In genomic region chr12:6716031-6716873, GRCh38 we compare ENCODE assay signal across 6 cellular contexts. TPM values are rescaled to one million over a fixed set of nuclear protein-coding genes. Genes with fewer than 3 reads are reported as not detected.
DNase-seq lines count a peak whose midpoint lies in the region; ATAC-seq, FAIRE-seq and TF ChIP-seq lines count a peak whose summit lies in the region.
"Not testable (repeated sequence)": the region's sequence is repeated elsewhere in the genome, so short reads cannot be mapped to it uniquely, and the experiment has no call there.
"Had no signal": no experiment of that assay in that cellular context is flagged by ENCODE, and none has a peak within 500 bp of the region (broad histone marks: within the 10 kb centered on the region; RNA-seq: fewer than 3 reads in every experiment).

No MANE protein-coding gene starts in this region.

- H3K79me2 ChIP-seq in HepG2 (ENCODE audit: insufficient read depth, low read length), result not testable (repeated sequence)

- H3K9me3 Mint-ChIP-seq in activated CD4-positive, alpha-beta T cell treated with anti-CD3 and anti-CD28 coated beads for 36 hours (ENCODE audit: low read depth), result not testable (repeated sequence)

- in situ Hi-C loops in HepG2 (cut with HindIII; ENCODE audit: extremely low pct_ligation_motif_present, low pct_unique_long_range_greater_than_20kb), result not testable (repeated sequence)

- not testable (repeated sequence) for TF ChIP-seq RAD21 in HepG2 (CRISPR knock-in tag; IDR thresholded peaks at IDR 0.05)

- DNase-seq in activated CD4-positive, alpha-beta T cell treated with anti-CD3 and anti-CD28 coated beads for 36 hours; HepG2 (ENCODE audit: low spot score): not testable (repeated sequence)

- H3K4me1 ChIP-seq in HEK293 (ENCODE audit: control insufficient read depth, insufficient read depth, low read length), result not testable (repeated sequence)
- H3K4me1 ChIP-seq in HepG2 (ENCODE audit: insufficient read depth, low read length), result peaks cover 13% of the 10 kb centered on the region

- CTCF ChIA-PET in HEK293 (lab: Yijun Ruan, JAX); activated CD4-positive, alpha-beta T cell treated with anti-CD3 and anti-CD28 coated beads for 36 hours (lab: Charles Lee); HepG2 (lab: Yijun Ruan, JAX; ENCODE audit: low intra/inter-chr PET ratio, low total read pairs): not testable (repeated sequence)

- not testable (repeated sequence) for BruUV-seq in HepG2 (replicated peaks; lab: Mats Ljungman, UMichigan)

- not testable (repeated sequence) for H3K27me3 ChIP-seq in HepG2 (ENCODE audit: control insufficient read depth in 1 of 2, insufficient read depth in 2 of 2, low read length in 2 of 2)

- 90% methylated on average over 9 of the region's 41 CpGs for WGBS in HepG2 (ENCODE audit: low lambda C conversion rate)

- not testable (repeated sequence) for H3K4me3 Mint-ChIP-seq in activated CD4-positive, alpha-beta T cell treated with anti-CD3 and anti-CD28 coated beads for 36 hours

- not testable (repeated sequence) for TF ChIP-seq CTCF in 22Rv1 (IDR thresholded peaks at IDR 0.05); HEK293 (tag by site-specific recombination; IDR thresholded peaks at IDR 0.05); HepG2 (CRISPR knock-in tag; IDR thresholded peaks at IDR 0.05)

- not testable (repeated sequence) for H3K4me3 ChIP-seq in HEK293 (ENCODE audit: low read depth, low read length); HepG2 (replicated peaks in 1 of 3; ENCODE audit: insufficient read depth in 1 of 3, low read depth in 2 of 3, low read length in 3 of 3)

- H3K36me3 Mint-ChIP-seq in activated CD4-positive, alpha-beta T cell treated with anti-CD3 and anti-CD28 coated beads for 36 hours (ENCODE audit: low read depth), result not testable (repeated sequence)

- POLR2A ChIA-PET in HEK293 (lab: Yijun Ruan, JAX) (interaction anchor here (0.8 kb wide), 1 partner anchor 61 kb away, joined by 3 read pairs; no protein-coding TSS in a partner anchor), HepG2 (lab: Yijun Ruan, JAX) (interaction anchor here (1.0 to 2.3 kb wide), 4 partner anchors 8 to 182 kb away, joined by 3 to 12 read pairs (median 4); partner anchors contain the start of genes CDCA3, COPS7A, GAPDH and USP5)
- POLR2A ChIA-PET in activated CD4-positive, alpha-beta T cell treated with anti-CD3 and anti-CD28 coated beads for 36 hours (lab: Charles Lee), result not testable (repeated sequence)

- not testable (repeated sequence) for H3K4me2 ChIP-seq in HepG2 (ENCODE audit: low read depth, low read length)

- not testable (repeated sequence) for H3K36me3 ChIP-seq in HEK293 (ENCODE audit: control insufficient read depth in 2 of 2, insufficient read depth in 1 of 2, low read length in 2 of 2); HepG2 (replicated peaks in 1 of 2; ENCODE audit: control insufficient read depth in 1 of 2, insufficient read depth in 2 of 2, low read length in 2 of 2)

- TF ChIP-seq POLR2A in HepG2 (IDR thresholded peaks at IDR 0.05; ENCODE audit: insufficient read depth in 1 of 2, low read depth in 2 of 2, low read length in 2 of 2), result not testable (repeated sequence)

- H2AFZ ChIP-seq in HepG2 (ENCODE audit: low read length), result not testable (repeated sequence)

- ATAC-seq in activated CD4-positive, alpha-beta T cell treated with anti-CD3 and anti-CD28 coated beads for 36 hours; HepG2: not testable (repeated sequence)

- not testable (repeated sequence) for H4K20me1 ChIP-seq in HepG2 (ENCODE audit: insufficient read depth, low read length)

- H3K4me1 Mint-ChIP-seq in activated CD4-positive, alpha-beta T cell treated with anti-CD3 and anti-CD28 coated beads for 36 hours, result not testable (repeated sequence)

- not testable (repeated sequence) for H3K27me3 Mint-ChIP-seq in activated CD4-positive, alpha-beta T cell treated with anti-CD3 and anti-CD28 coated beads for 36 hours

- H3K9ac ChIP-seq in HepG2 (ENCODE audit: insufficient read depth, low read depth, low read length), result not testable (repeated sequence)

- not testable (repeated sequence) for TF ChIP-seq EP300 in HepG2 (IDR thresholded peaks at IDR 0.05; ENCODE audit: low read depth in 2 of 2, low read length in 2 of 2); HepG2 (CRISPR knock-in tag; IDR thresholded peaks at IDR 0.05; ENCODE audit: borderline replicate concordance)

- H3K27ac ChIP-seq in 22Rv1, result peak overlapping the region; percentile 42
- not testable (repeated sequence) for H3K27ac ChIP-seq in HEK293 (ENCODE audit: extremely low read depth, low read depth, low read length); HepG2 (ENCODE audit: extremely low read length, insufficient read depth, low read length)

- intact Hi-C loops in activated CD4-positive, alpha-beta T cell treated with anti-CD3 and anti-CD28 coated beads for 36 hours (cut with DNase I, micrococcal nuclease); HepG2 (cut with micrococcal nuclease; ENCODE audit: unreplicated experiment): not testable (repeated sequence)

- not testable (repeated sequence) for H3K9me3 ChIP-seq in HEK293 (ENCODE audit: control insufficient read depth, insufficient read depth, low read depth, low read length); HepG2 (ENCODE audit: low read length)

- FAIRE-seq in HepG2 (lab: Jason Lieb, UNC), result not testable (repeated sequence)

- H3K27ac Mint-ChIP-seq in activated CD4-positive, alpha-beta T cell treated with anti-CD3 and anti-CD28 coated beads for 36 hours, result peak overlapping the region; percentile 1

RNA-seq across cellular contexts. Expression of gene COPS7A, which starts 7.6 kb away (rescaled TPM):
- 10 to 100 TPM; 38.3 to 41.6 TPM for total RNA-seq in activated CD4-positive, alpha-beta T cell treated with anti-CD3 and anti-CD28 coated beads for 36 hours
- 38.0 and 40.0 TPM in 2 replicates for total RNA-seq in HepG2 (2016; rRNA removed; fragmentation: Illumina TruSeq; extraction: Trizol)
- 16.6 and 19.7 TPM in 2 replicates for total RNA-seq in HepG2 (2016; cell fraction: cytosol; rRNA removed; fragmentation: Illumina TruSeq; extraction: Trizol; ENCODE audit: low read depth)
- 38.4 and 43.8 TPM in 2 replicates for total RNA-seq in HepG2 (2016; cell fraction: insoluble cytoplasmic fraction; rRNA removed; fragmentation: Illumina TruSeq; extraction: Trizol)
- 33.7 and 38.9 TPM in 2 replicates for total RNA-seq in HepG2 (2016; cell fraction: membrane; rRNA removed; fragmentation: Illumina TruSeq; extraction: Trizol)
- 20.4 and 24.9 TPM in 2 replicates for total RNA-seq in HepG2 (2016; cell fraction: nucleus; rRNA removed; fragmentation: Illumina TruSeq; extraction: Trizol)
- 71.4 and 73.6 TPM in 2 replicates for polyA plus RNA-seq in HepG2 (2011; rRNA removed)
- polyA plus RNA-seq in HepG2 (2011; cell fraction: cytosol; rRNA removed), result 68.4 and 72.5 TPM in 2 replicates
- 96.7 and 97.8 TPM in 2 replicates for polyA plus RNA-seq in HepG2 (2011; cell fraction: nucleus; rRNA removed)
- 27.8 and 28.6 TPM in 2 replicates for polyA plus RNA-seq in HepG2 (2012)
- polyA plus RNA-seq in HepG2 (2016; cell fraction: cytosol; fragmentation: Illumina TruSeq; extraction: Trizol; ENCODE audit: low read depth), result 16.8 and 17.8 TPM in 2 replicates
- polyA plus RNA-seq in HepG2 (2016; cell fraction: insoluble cytoplasmic fraction; fragmentation: Illumina TruSeq; extraction: Trizol; ENCODE audit: low read depth), result 43.9 and 53.4 TPM in 2 replicates
- 27.8 and 32.9 TPM in 2 replicates for polyA plus RNA-seq in HepG2 (2016; cell fraction: membrane; fragmentation: Illumina TruSeq; extraction: Trizol; ENCODE audit: low read depth)
- polyA plus RNA-seq in HepG2 (2016; cell fraction: nucleus; fragmentation: Illumina TruSeq; extraction: Trizol; ENCODE audit: insufficient read depth, low read depth), result 43.1 and 49.0 TPM in 2 replicates
- polyA minus RNA-seq in HepG2 (2011; rRNA and poly(A)+ RNA removed; ENCODE audit: low replicate concordance), result 54.1 and 62.8 TPM in 2 replicates
- 14.6 and 16.3 TPM in 2 replicates for polyA minus RNA-seq in HepG2 (2011; cell fraction: cytosol; rRNA and poly(A)+ RNA removed)
- polyA minus RNA-seq in HepG2 (2011; cell fraction: nucleus; rRNA and poly(A)+ RNA removed), result 9.7 and 12.6 TPM in 2 replicates

RNA-seq across cellular contexts. Expression of gene PIANP, which starts 15.6 kb away (rescaled TPM):
- total RNA-seq in activated CD4-positive, alpha-beta T cell treated with anti-CD3 and anti-CD28 coated beads for 36 hours, result under 1 TPM; 0.32 to 0.93 TPM
- total RNA-seq in HepG2 (2016; rRNA removed; fragmentation: Illumina TruSeq; extraction: Trizol), result not detected in 2 replicates
- not detected in 2 replicates for total RNA-seq in HepG2 (2016; cell fraction: cytosol; rRNA removed; fragmentation: Illumina TruSeq; extraction: Trizol; ENCODE audit: low read depth)
- total RNA-seq in HepG2 (2016; cell fraction: insoluble cytoplasmic fraction; rRNA removed; fragmentation: Illumina TruSeq; extraction: Trizol), result not detected in 2 replicates
- total RNA-seq in HepG2 (2016; cell fraction: membrane; rRNA removed; fragmentation: Illumina TruSeq; extraction: Trizol), result not detected in 2 replicates
- not detected in 2 replicates for total RNA-seq in HepG2 (2016; cell fraction: nucleus; rRNA removed; fragmentation: Illumina TruSeq; extraction: Trizol)
- not detected in 2 replicates for polyA plus RNA-seq in HepG2 (2011; rRNA removed)
- polyA plus RNA-seq in HepG2 (2011; cell fraction: cytosol; rRNA removed), result not detected in 2 replicates
- polyA plus RNA-seq in HepG2 (2011; cell fraction: nucleus; rRNA removed), result not detected in 2 replicates
- polyA plus RNA-seq in HepG2 (2012), result 0.07 TPM in 1 of 2 replicates, not detected in the other
- polyA plus RNA-seq in HepG2 (2016; cell fraction: cytosol; fragmentation: Illumina TruSeq; extraction: Trizol; ENCODE audit: low read depth), result not detected in 2 replicates
- not detected in 2 replicates for polyA plus RNA-seq in HepG2 (2016; cell fraction: insoluble cytoplasmic fraction; fragmentation: Illumina TruSeq; extraction: Trizol; ENCODE audit: low read depth)
- not detected in 2 replicates for polyA plus RNA-seq in HepG2 (2016; cell fraction: membrane; fragmentation: Illumina TruSeq; extraction: Trizol; ENCODE audit: low read depth)
- polyA plus RNA-seq in HepG2 (2016; cell fraction: nucleus; fragmentation: Illumina TruSeq; extraction: Trizol; ENCODE audit: insufficient read depth, low read depth), result not detected in 2 replicates
- not detected in 2 replicates for polyA minus RNA-seq in HepG2 (2011; rRNA and poly(A)+ RNA removed; ENCODE audit: low replicate concordance)
- polyA minus RNA-seq in HepG2 (2011; cell fraction: cytosol; rRNA and poly(A)+ RNA removed), result not detected in 2 replicates
- polyA minus RNA-seq in HepG2 (2011; cell fraction: nucleus; rRNA and poly(A)+ RNA removed), result not detected in 2 replicates
- total RNA-seq: CD4-positive, CD25-positive, alpha-beta regulatory T cell had no signal
- polyA plus RNA-seq: CD14-positive monocyte had no signal

RNA-seq across cellular contexts. Expression of gene ZNF384, which starts 27.1 kb away (rescaled TPM):
- 10 to 100 TPM; 61.4 to 79.0 TPM for total RNA-seq in activated CD4-positive, alpha-beta T cell treated with anti-CD3 and anti-CD28 coated beads for 36 hours
- total RNA-seq in HepG2 (2016; rRNA removed; fragmentation: Illumina TruSeq; extraction: Trizol), result 23.6 and 24.1 TPM in 2 replicates
- 9.5 and 12.0 TPM in 2 replicates for total RNA-seq in HepG2 (2016; cell fraction: cytosol; rRNA removed; fragmentation: Illumina TruSeq; extraction: Trizol; ENCODE audit: low read depth)
- total RNA-seq in HepG2 (2016; cell fraction: insoluble cytoplasmic fraction; rRNA removed; fragmentation: Illumina TruSeq; extraction: Trizol), result 19.2 and 25.6 TPM in 2 replicates
- total RNA-seq in HepG2 (2016; cell fraction: membrane; rRNA removed; fragmentation: Illumina TruSeq; extraction: Trizol), result 22.5 and 24.6 TPM in 2 replicates
- 23.6 and 28.7 TPM in 2 replicates for total RNA-seq in HepG2 (2016; cell fraction: nucleus; rRNA removed; fragmentation: Illumina TruSeq; extraction: Trizol)
- 54.3 and 55.3 TPM in 2 replicates for polyA plus RNA-seq in HepG2 (2011; rRNA removed)
- polyA plus RNA-seq in HepG2 (2011; cell fraction: cytosol; rRNA removed), result 26.5 and 29.9 TPM in 2 replicates
- polyA plus RNA-seq in HepG2 (2011; cell fraction: nucleus; rRNA removed), result 112 and 139 TPM in 2 replicates
- polyA plus RNA-seq in HepG2 (2012), result 40.4 and 40.6 TPM in 2 replicates
- 10.8 and 12.9 TPM in 2 replicates for polyA plus RNA-seq in HepG2 (2016; cell fraction: cytosol; fragmentation: Illumina TruSeq; extraction: Trizol; ENCODE audit: low read depth)
- 33.3 and 40.1 TPM in 2 replicates for polyA plus RNA-seq in HepG2 (2016; cell fraction: insoluble cytoplasmic fraction; fragmentation: Illumina TruSeq; extraction: Trizol; ENCODE audit: low read depth)
- polyA plus RNA-seq in HepG2 (2016; cell fraction: membrane; fragmentation: Illumina TruSeq; extraction: Trizol; ENCODE audit: low read depth), result 24.4 and 28.3 TPM in 2 replicates
- 82.1 and 94.6 TPM in 2 replicates for polyA plus RNA-seq in HepG2 (2016; cell fraction: nucleus; fragmentation: Illumina TruSeq; extraction: Trizol; ENCODE audit: insufficient read depth, low read depth)
- polyA minus RNA-seq in HepG2 (2011; rRNA and poly(A)+ RNA removed; ENCODE audit: low replicate concordance), result 80.0 and 92.0 TPM in 2 replicates
- polyA minus RNA-seq in HepG2 (2011; cell fraction: cytosol; rRNA and poly(A)+ RNA removed), result 13.9 and 16.4 TPM in 2 replicates
- 55.5 and 59.3 TPM in 2 replicates for polyA minus RNA-seq in HepG2 (2011; cell fraction: nucleus; rRNA and poly(A)+ RNA removed)

RNA-seq across cellular contexts. Expression of gene MLF2, which starts 36.7 kb away (rescaled TPM):
- total RNA-seq in activated CD4-positive, alpha-beta T cell treated with anti-CD3 and anti-CD28 coated beads for 36 hours, result 100 to 1,000 TPM; 142 to 144 TPM
- 88.1 and 95.8 TPM in 2 replicates for total RNA-seq in HepG2 (2016; rRNA removed; fragmentation: Illumina TruSeq; extraction: Trizol)
- 20.8 and 28.2 TPM in 2 replicates for total RNA-seq in HepG2 (2016; cell fraction: cytosol; rRNA removed; fragmentation: Illumina TruSeq; extraction: Trizol; ENCODE audit: low read depth)
- total RNA-seq in HepG2 (2016; cell fraction: insoluble cytoplasmic fraction; rRNA removed; fragmentation: Illumina TruSeq; extraction: Trizol), result 86.9 and 96.5 TPM in 2 replicates
- 41.7 and 71.5 TPM in 2 replicates for total RNA-seq in HepG2 (2016; cell fraction: membrane; rRNA removed; fragmentation: Illumina TruSeq; extraction: Trizol)
- 50.4 and 54.8 TPM in 2 replicates for total RNA-seq in HepG2 (2016; cell fraction: nucleus; rRNA removed; fragmentation: Illumina TruSeq; extraction: Trizol)
- polyA plus RNA-seq in HepG2 (2011; rRNA removed), result 167 and 178 TPM in 2 replicates
- 182 and 203 TPM in 2 replicates for polyA plus RNA-seq in HepG2 (2011; cell fraction: cytosol; rRNA removed)
- 234 and 240 TPM in 2 replicates for polyA plus RNA-seq in HepG2 (2011; cell fraction: nucleus; rRNA removed)
- 94.9 and 97.7 TPM in 2 replicates for polyA plus RNA-seq in HepG2 (2012)
- 31.3 and 48.0 TPM in 2 replicates for polyA plus RNA-seq in HepG2 (2016; cell fraction: cytosol; fragmentation: Illumina TruSeq; extraction: Trizol; ENCODE audit: low read depth)
- polyA plus RNA-seq in HepG2 (2016; cell fraction: insoluble cytoplasmic fraction; fragmentation: Illumina TruSeq; extraction: Trizol; ENCODE audit: low read depth), result 178 and 184 TPM in 2 replicates
- 69.7 and 93.5 TPM in 2 replicates for polyA plus RNA-seq in HepG2 (2016; cell fraction: membrane; fragmentation: Illumina TruSeq; extraction: Trizol; ENCODE audit: low read depth)
- polyA plus RNA-seq in HepG2 (2016; cell fraction: nucleus; fragmentation: Illumina TruSeq; extraction: Trizol; ENCODE audit: insufficient read depth, low read depth), result 128 and 129 TPM in 2 replicates
- 127 and 179 TPM in 2 replicates for polyA minus RNA-seq in HepG2 (2011; rRNA and poly(A)+ RNA removed; ENCODE audit: low replicate concordance)
- polyA minus RNA-seq in HepG2 (2011; cell fraction: cytosol; rRNA and poly(A)+ RNA removed), result 36.1 and 36.7 TPM in 2 replicates
- polyA minus RNA-seq in HepG2 (2011; cell fraction: nucleus; rRNA and poly(A)+ RNA removed), result 47.3 and 50.7 TPM in 2 replicates

RNA-seq across cellular contexts. Expression of gene PTMS, which starts 49.9 kb away (rescaled TPM):
- 100 to 1,000 TPM in 1 of 2 experiments, 10 to 100 TPM in 1; 62.2 to 105 TPM for total RNA-seq in activated CD4-positive, alpha-beta T cell treated with anti-CD3 and anti-CD28 coated beads for 36 hours
- 40.5 and 42.1 TPM in 2 replicates for total RNA-seq in HepG2 (2016; rRNA removed; fragmentation: Illumina TruSeq; extraction: Trizol)
- 20.4 and 25.8 TPM in 2 replicates for total RNA-seq in HepG2 (2016; cell fraction: cytosol; rRNA removed; fragmentation: Illumina TruSeq; extraction: Trizol; ENCODE audit: low read depth)
- total RNA-seq in HepG2 (2016; cell fraction: insoluble cytoplasmic fraction; rRNA removed; fragmentation: Illumina TruSeq; extraction: Trizol), result 34.7 and 40.6 TPM in 2 replicates
- total RNA-seq in HepG2 (2016; cell fraction: membrane; rRNA removed; fragmentation: Illumina TruSeq; extraction: Trizol), result 33.5 and 39.4 TPM in 2 replicates
- total RNA-seq in HepG2 (2016; cell fraction: nucleus; rRNA removed; fragmentation: Illumina TruSeq; extraction: Trizol), result 24.6 and 26.7 TPM in 2 replicates
- polyA plus RNA-seq in HepG2 (2011; rRNA removed), result 79.1 and 82.4 TPM in 2 replicates
- 82.7 and 86.9 TPM in 2 replicates for polyA plus RNA-seq in HepG2 (2011; cell fraction: cytosol; rRNA removed)
- 107 and 116 TPM in 2 replicates for polyA plus RNA-seq in HepG2 (2011; cell fraction: nucleus; rRNA removed)
- 128 and 237 TPM in 2 replicates for polyA plus RNA-seq in HepG2 (2012)
- polyA plus RNA-seq in HepG2 (2016; cell fraction: cytosol; fragmentation: Illumina TruSeq; extraction: Trizol; ENCODE audit: low read depth), result 96.6 and 97.7 TPM in 2 replicates
- 162 and 207 TPM in 2 replicates for polyA plus RNA-seq in HepG2 (2016; cell fraction: insoluble cytoplasmic fraction; fragmentation: Illumina TruSeq; extraction: Trizol; ENCODE audit: low read depth)
- 140 and 143 TPM in 2 replicates for polyA plus RNA-seq in HepG2 (2016; cell fraction: membrane; fragmentation: Illumina TruSeq; extraction: Trizol; ENCODE audit: low read depth)
- polyA plus RNA-seq in HepG2 (2016; cell fraction: nucleus; fragmentation: Illumina TruSeq; extraction: Trizol; ENCODE audit: insufficient read depth, low read depth), result 169 and 175 TPM in 2 replicates
- 46.9 and 158 TPM in 2 replicates for polyA minus RNA-seq in HepG2 (2011; rRNA and poly(A)+ RNA removed; ENCODE audit: low replicate concordance)
- polyA minus RNA-seq in HepG2 (2011; cell fraction: cytosol; rRNA and poly(A)+ RNA removed), result 19.3 and 21.6 TPM in 2 replicates
- polyA minus RNA-seq in HepG2 (2011; cell fraction: nucleus; rRNA and poly(A)+ RNA removed), result 8.1 and 13.0 TPM in 2 replicates
